ENCODE assay signal across 16 cellular contexts in the genomic region with DNA sequence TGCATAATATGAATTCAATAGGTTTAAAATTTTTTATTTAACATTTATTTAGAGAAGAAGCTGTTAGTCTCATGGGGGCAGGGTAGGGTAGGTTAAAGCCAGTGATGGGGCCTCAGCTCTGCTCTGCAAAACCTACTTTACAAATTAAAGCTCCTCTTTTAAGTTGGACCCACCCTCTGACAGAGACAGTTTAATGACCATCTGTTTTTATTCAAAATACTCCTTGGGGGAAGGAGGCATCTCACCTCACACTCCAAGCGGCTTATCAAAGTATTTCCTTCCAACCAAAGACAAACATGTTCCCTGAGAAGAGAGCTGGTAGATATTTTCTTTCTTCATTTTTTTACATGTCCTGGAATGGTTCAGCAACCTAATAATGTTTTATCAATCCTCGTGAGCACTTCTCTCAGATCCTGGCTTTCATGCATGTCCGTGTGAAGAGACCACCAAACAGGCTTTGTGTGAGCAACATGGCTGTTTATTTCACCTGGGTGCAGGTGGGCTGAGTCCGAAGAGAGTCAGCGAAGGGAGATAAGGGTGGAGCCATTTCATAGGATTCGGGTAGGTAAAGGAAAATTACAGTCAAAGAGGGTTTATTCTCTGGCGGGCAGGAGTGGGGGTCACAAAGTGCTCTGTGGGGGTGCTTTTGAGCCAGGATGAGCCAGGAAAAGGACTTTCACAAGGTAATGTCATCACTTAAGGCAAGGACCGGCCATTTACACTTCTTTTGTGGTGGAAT.
"Had no signal": no experiment of that assay in that cellular context is flagged by ENCODE, and none has a peak within 500 bp of the region (broad histone marks: within the 10 kb centered on the region; RNA-seq: fewer than 3 reads in every experiment).

No MANE protein-coding gene starts in this region.

- ATAC-seq: natural killer cell, upper lobe of right lung had no signal

- H3K27ac ChIP-seq: esophagus squamous epithelium, left ventricle myocardium inferior, thoracic aorta, upper lobe of right lung had no signal

- H3K27ac Mint-ChIP-seq: activated T-helper 2 cell treated with anti-CD3 and anti-CD28 coated beads, Interferon-gamma antibody, Interleukin-2, Interleukin-4, amounts not matched to agents 10 μg/mL and 5 μg/mL and 100 μg/mL, durations not matched to agents 14 hours and 24 hours and 36 hours; natural killer cell; T-helper 2 cell treated with Interferon-gamma antibody and Interleukin-4, amounts not matched to agents 5 μg/mL and 100 μg/mL, for 36 hours had no signal

- H3K36me3 Mint-ChIP-seq: natural killer cell had no signal

- H3K4me1 Mint-ChIP-seq: natural killer cell had no signal

- H3K36me3 ChIP-seq: esophagus squamous epithelium, left ventricle myocardium inferior, thoracic aorta, upper lobe of right lung had no signal

- DNase-seq: activated naive CD4-positive, alpha-beta T cell treated with anti-CD3 and anti-CD28 coated beads, Interleukin-2, amount 50 U/mL, for 16 hours; esophagus squamous epithelium; foreskin fibroblast; glutamatergic neuron; hypothalamus; kidney; left ventricle myocardium inferior; natural killer cell; posterior cingulate gyrus; retina; stimulated activated CD4-positive, alpha-beta T cell treated with anti-CD3 and anti-CD28 coated beads, Interleukin-12 subunit alpha, Interleukin-12 subunit beta, amount 100 ng/mL, for 4 hours; stimulated activated CD4-positive, alpha-beta T cell treated with anti-CD3 and anti-CD28 coated beads, Interleukin-2, amount 100 ng/mL, for 24 hours; upper lobe of right lung had no signal

- H3K9me3 Mint-ChIP-seq: activated T-helper 2 cell treated with anti-CD3 and anti-CD28 coated beads, Interferon-gamma antibody, Interleukin-2, Interleukin-4, amounts not matched to agents 10 μg/mL and 5 μg/mL and 100 μg/mL, durations not matched to agents 14 hours and 24 hours and 36 hours had no signal

- H3K4me3 Mint-ChIP-seq: natural killer cell; T-helper 2 cell treated with Interferon-gamma antibody and Interleukin-4, amounts not matched to agents 5 μg/mL and 100 μg/mL, for 36 hours had no signal

- H3K4me3 ChIP-seq: esophagus squamous epithelium, left ventricle myocardium inferior, thoracic aorta, upper lobe of right lung had no signal

- H3K27me3 ChIP-seq: esophagus squamous epithelium, upper lobe of right lung had no signal

- H3K4me1 ChIP-seq: esophagus squamous epithelium, left ventricle myocardium inferior, upper lobe of right lung had no signal

- H3K9me3 ChIP-seq: esophagus squamous epithelium, left ventricle myocardium inferior, thoracic aorta, upper lobe of right lung had no signal
